ENCODE assay signal across 10 cellular contexts in genomic region chr16:87626401-87626800, GRCh38. TPM values are rescaled to one million over a fixed set of nuclear protein-coding genes. Genes with fewer than 3 reads are reported as not detected.
"Had no signal": no experiment of that assay in that cellular context is flagged by ENCODE, and none has a peak within 500 bp of the region (broad histone marks: within the 10 kb centered on the region; RNA-seq: fewer than 3 reads in every experiment).

No MANE protein-coding gene starts in this region.

- ATAC-seq: GM23338, HCT116, HepG2 had no signal

- H3K4me3 ChIP-seq: GM23338, HAP-1 had no signal

- H3K36me3 ChIP-seq: HAP-1 had no signal

- FAIRE-seq: H1, H54, HepG2 had no signal

- H3K27ac Mint-ChIP-seq: GM23338, HFFc6, IgD-negative memory B cell had no signal

- H3K27ac ChIP-seq: HL-60 had no signal

- H3K4me3 Mint-ChIP-seq: GM23338, HFFc6, IgD-negative memory B cell had no signal

- DNase-seq: HFFc6 had no signal

- H3K4me2 ChIP-seq: GM23338 had no signal

- H3K9me3 ChIP-seq: HAP-1 had no signal

- H2AFZ ChIP-seq: GM23338 had no signal

- H3K4me1 ChIP-seq: HAP-1 had no signal

RNA-seq across cellular contexts. Expression of gene JPH3, which starts 24.1 kb away (rescaled TPM):
- total RNA-seq: HepG2, HFFc6, HT1080 had no signal
- polyA plus RNA-seq: HepG2, IgD-negative memory B cell had no signal
